Comparison of ENCODE assay signal across 1 cellular context in genomic region chr6:28354688-28355554, GRCh38.
TF ChIP-seq lines count a peak whose summit lies in the region.

No MANE protein-coding gene starts in this region.

TF ChIP-seq in endothelial cell of umbilical vein, 7 proteins besides CTCF, POLR2A, EP300 and RAD21:
- TF ChIP-seq EZH2 (IDR thresholded peaks at IDR 0.05; ENCODE audit: borderline replicate concordance, low read depth, low read length, severe bottlenecking): no peak
- no peak for TF ChIP-seq JUN (IDR thresholded peaks at IDR 0.05; ENCODE audit: borderline replicate concordance, insufficient read depth, insufficient read length, low read depth)
- no peak for TF ChIP-seq FOS (IDR thresholded peaks at IDR 0.05; ENCODE audit: borderline replicate concordance, insufficient read depth, low read length)
- TF ChIP-seq GATA2 (IDR thresholded peaks at IDR 0.05; ENCODE audit: insufficient read depth, insufficient read length, low read depth, low read length): no peak
- no peak for TF ChIP-seq POLR2AphosphoS5 (IDR thresholded peaks at IDR 0.05; ENCODE audit: insufficient read depth, low read depth, low read length)
- TF ChIP-seq MAX (IDR thresholded peaks at IDR 0.05; ENCODE audit: insufficient read depth, insufficient read length): no peak
- TF ChIP-seq MYC (IDR thresholded peaks at IDR 0.05; ENCODE audit: low read depth, low read length): no peak
